8 cellular contexts compared by ENCODE assay signal in genomic region chr2:176270100-176270750, GRCh38. TPM values are rescaled to one million over a fixed set of nuclear protein-coding genes. Genes with fewer than 3 reads are reported as not detected.
DNase-seq lines count a peak whose midpoint lies in the region; ATAC-seq, FAIRE-seq and TF ChIP-seq lines count a peak whose summit lies in the region.

No MANE protein-coding gene starts in this region.

- no peak for TF ChIP-seq RAD21 in GM12878 (IDR thresholded peaks at IDR 0.05; ENCODE audit: insufficient read depth, low read depth, low read length)

- H3K27me3 ChIP-seq in GM12878 (replicated peaks in 1 of 2; ENCODE audit: control insufficient read depth in 2 of 2, insufficient read depth in 2 of 2, low read length in 1 of 2) (no peaks in the 10 kb centered on the region), lung (ENCODE audit: control insufficient read depth, insufficient read depth) (no peaks in the 10 kb centered on the region), aorta (ENCODE audit: control insufficient read depth in 1 of 2, insufficient read depth in 2 of 2, low read length in 1 of 2) (no peaks in the 10 kb centered on the region)

- FAIRE-seq in GM12878 (lab: Jason Lieb, UNC): no peak

- TF ChIP-seq POLR2A in GM12878 (IDR thresholded peaks at IDR 0.05; ENCODE audit: low read depth, low read length): no peak

- TF ChIP-seq CTCF in GM12878 (IDR thresholded peaks at IDR 0.05 in 2 of 3, conservative IDR thresholded peaks at IDR 0.05 in 1 of 3; ENCODE audit: control insufficient read depth in 2 of 3, extremely low read depth in 1 of 3, insufficient read depth in 1 of 3, low read depth in 3 of 3, low read length in 3 of 3) (no peak), lung (IDR thresholded peaks at IDR 0.05; ENCODE audit: control extremely low read depth, extremely low read depth) (no peak)

- H3K36me3 ChIP-seq in GM12878 (ENCODE audit: control insufficient read depth in 2 of 2, insufficient read depth in 2 of 2, low read length in 1 of 2) (no peaks in the 10 kb centered on the region; a peak in 1 of 4 replicates), lung (ENCODE audit: control insufficient read depth in 2 of 2, insufficient read depth in 2 of 2, low read length in 2 of 2) (no peaks in the 10 kb centered on the region), aorta (ENCODE audit: control insufficient read depth in 1 of 2, insufficient read depth in 2 of 2, low read length in 1 of 2) (no peaks in the 10 kb centered on the region)

- peaks cover 36% of the 10 kb centered on the region for H3K79me2 ChIP-seq in GM12878 (ENCODE audit: control insufficient read depth, insufficient read depth, low read length)

- intact Hi-C loops in GM12878 (cut with micrococcal nuclease; ENCODE audit: unreplicated experiment): loop anchor here (10.0 kb wide), 1 partner anchor 185 kb away; no protein-coding TSS in a partner anchor
- intact Hi-C loops in aorta (cut with DNase I): loop anchor here in 1 of 2 donors (10.0 kb wide), 2 partner anchors 185 to 275 kb away; no protein-coding TSS in a partner anchor

- no peaks in the 10 kb centered on the region for H3K27me3 Mint-ChIP-seq in stimulated activated naive CD8-positive, alpha-beta T cell treated with anti-CD3 and anti-CD28 coated beads, Interleukin-15, Interleukin-2, amounts not matched to agents 100 ng/mL and 50 ng/mL, for 24 hours

- H3K4me3 ChIP-seq in GM12878 (peak overlapping the region; percentile 91), lung (peak overlapping the region; percentile 92), aorta (ENCODE audit: low read length in 2 of 2) (peak overlapping the region; percentile 44 to 88)

- H3K27ac ChIP-seq in GM12878 (ENCODE audit: control insufficient read depth, insufficient read depth) (peak overlapping the region; percentile 81), lung (ENCODE audit: low read depth in 1 of 2, low read length in 1 of 2) (peak overlapping the region in 1 of 2 donors; percentile 92), aorta (ENCODE audit: low read depth in 1 of 2, low read length in 2 of 2) (no peak overlapping the region)

- H3K36me3 Mint-ChIP-seq in stimulated activated naive CD8-positive, alpha-beta T cell treated with anti-CD3 and anti-CD28 coated beads, Interleukin-15, Interleukin-2, amounts not matched to agents 100 ng/mL and 50 ng/mL, for 24 hours (ENCODE audit: low read depth): peaks cover 14% of the 10 kb centered on the region

- 34% methylated on average over 18 of the region's 18 CpGs for WGBS in GM12878 (ENCODE audit: insufficient coverage, insufficient replicate concordance, low lambda C conversion rate, missing lambda C conversion rate)
- 44 to 48% methylated on average over 18 of the region's 18 CpGs for WGBS in lung, 2 donors
- 53% methylated on average over 18 of the region's 18 CpGs for WGBS in aorta, 2 donors

- H3K9me3 ChIP-seq in GM12878 (replicated peaks; ENCODE audit: control insufficient read depth, insufficient read depth, low read length) (no peaks in the 10 kb centered on the region), lung (ENCODE audit: control insufficient read depth in 2 of 2, insufficient read depth in 1 of 2, low read length in 1 of 2) (no peaks in the 10 kb centered on the region), aorta (ENCODE audit: control insufficient read depth, low read length) (no peaks in the 10 kb centered on the region)

- TF ChIP-seq EP300 in GM12878 (IDR thresholded peaks at IDR 0.05; ENCODE audit: borderline replicate concordance in 1 of 2, control insufficient read depth in 1 of 2, low read depth in 2 of 2, low read length in 2 of 2): no peak

- BruUV-seq in GM12878 (replicated peaks; lab: Mats Ljungman, UMichigan): no TSS peak

- POLR2A ChIA-PET in GM12878 (lab: Charles Lee): interaction anchor here (0.9 kb wide), 1 partner anchor 23 kb away, joined by 8 read pairs; no protein-coding TSS in a partner anchor

- H3K4me2 ChIP-seq in GM12878 (ENCODE audit: control insufficient read depth, insufficient read depth): peak overlapping the region; percentile 83

- RAD21 ChIA-PET in GM12878 (lab: Charles Lee; ENCODE audit: unreplicated experiment): interaction anchor here (2.0 kb wide), 1 partner anchor 185 kb away, joined by 8 read pairs; no protein-coding TSS in a partner anchor

- ATAC-seq in stimulated activated naive CD8-positive, alpha-beta T cell treated with anti-CD3 and anti-CD28 coated beads, Interleukin-15, Interleukin-2, amounts not matched to agents 100 U/mL and 50 U/mL, for 24 hours: no peak
- ATAC-seq in GM12878 (no peak), lung (ENCODE audit: insufficient read depth, low FRiP score) (no peak), aorta (ENCODE audit: low FRiP score) (no peak), GM19395 (IDR thresholded peaks at IDR 0.05; ENCODE audit: unreplicated experiment) (no peak), GM18861 (IDR thresholded peaks at IDR 0.05; ENCODE audit: unreplicated experiment) (no peak), HG02884 (IDR thresholded peaks at IDR 0.05; ENCODE audit: unreplicated experiment) (no peak)

- H3K4me3 Mint-ChIP-seq in stimulated activated naive CD8-positive, alpha-beta T cell treated with anti-CD3 and anti-CD28 coated beads, Interleukin-15, Interleukin-2, amounts not matched to agents 100 ng/mL and 50 ng/mL, for 24 hours: peak overlapping the region; percentile 97

- no peak for DNase-seq in stimulated activated naive CD8-positive, alpha-beta T cell treated with anti-CD3 and anti-CD28 coated beads, Interleukin-15, Interleukin-2, amounts not matched to agents 100 U/mL and 50 U/mL, for 24 hours
- DNase-seq in GM12878 (ENCODE audit: low read depth, low spot score): no peak
- no peak for DNase-seq in lung (ENCODE audit: low spot score)
- no peak for DNase-seq in aorta

- SMC1A ChIA-PET in GM12878 (lab: Charles Lee; ENCODE audit: uncharacterized antibody, unreplicated experiment): interaction anchor here (0.6 to 1.4 kb wide), 3 partner anchors 10 to 24 kb away, joined by 3 read pairs; no protein-coding TSS in a partner anchor

- no peaks in the 10 kb centered on the region for H3K9me3 Mint-ChIP-seq in stimulated activated naive CD8-positive, alpha-beta T cell treated with anti-CD3 and anti-CD28 coated beads, Interleukin-15, Interleukin-2, amounts not matched to agents 100 ng/mL and 50 ng/mL, for 24 hours

- H4K20me1 ChIP-seq in GM12878 (ENCODE audit: control insufficient read depth, insufficient read depth): no peaks in the 10 kb centered on the region

- peak overlapping the region; percentile 95 for H2AFZ ChIP-seq in GM12878 (ENCODE audit: control insufficient read depth, low read depth, low read length)

- peak overlapping the region; percentile 93 for H3K9ac ChIP-seq in GM12878 (ENCODE audit: control insufficient read depth, insufficient read depth, low read length)

- CTCF ChIA-PET in GM12878 (lab: Yijun Ruan, JAX): interaction anchor here (0.7 to 1.9 kb wide), 2 partner anchors 185 to 284 kb away, joined by 4 read pairs; no protein-coding TSS in a partner anchor

- peak overlapping the region; percentile 94 for H3K27ac Mint-ChIP-seq in stimulated activated naive CD8-positive, alpha-beta T cell treated with anti-CD3 and anti-CD28 coated beads, Interleukin-15, Interleukin-2, amounts not matched to agents 100 ng/mL and 50 ng/mL, for 24 hours

- H3K4me1 ChIP-seq in GM12878 (ENCODE audit: control insufficient read depth, insufficient read depth, low read length) (no peaks in the 10 kb centered on the region), lung (ENCODE audit: control insufficient read depth in 2 of 2, insufficient read depth in 2 of 2, low read length in 2 of 2) (peaks cover 0 to 3% of the 10 kb centered on the region in 2 donors), aorta (ENCODE audit: control insufficient read depth in 1 of 2, insufficient read depth in 2 of 2, low read length in 2 of 2) (peaks cover 0 to 2% of the 10 kb centered on the region in 2 donors)

- in situ Hi-C loops in GM12878 (cut with MboI): no loop called here

- H3K4me1 Mint-ChIP-seq in stimulated activated naive CD8-positive, alpha-beta T cell treated with anti-CD3 and anti-CD28 coated beads, Interleukin-15, Interleukin-2, amounts not matched to agents 100 ng/mL and 50 ng/mL, for 24 hours (ENCODE audit: low read depth): peaks cover 25% of the 10 kb centered on the region

TF ChIP-seq in GM12878, 131 proteins besides CTCF, POLR2A, EP300 and RAD21 (continues in another document):
- peak; percentile 21; the same call in 1 of the 2 replicates for TF ChIP-seq ZBED1 (IDR thresholded peaks at IDR 0.05; ENCODE audit: borderline replicate concordance)
- TF ChIP-seq RUNX3 (IDR thresholded peaks at IDR 0.05; ENCODE audit: low read length): peak; percentile 46; the same call in 1 of the 2 replicates
- peak; percentile 84 for TF ChIP-seq MLLT1 (IDR thresholded peaks at IDR 0.05)
- TF ChIP-seq JUNB (IDR thresholded peaks at IDR 0.05): peak; percentile 52

RNA-seq across cellular contexts. Expression of gene MTX2, which starts 1.0 kb away (rescaled TPM):
- total RNA-seq in GM12878 (2013; cell fraction: nucleolus; rRNA removed): 11.1 and 12.2 TPM in 2 replicates
- total RNA-seq in GM12878 (2014; rRNA removed) (52.5 and 65.9 TPM in 2 replicates), GM12878 (2014; rRNA removed; fragmentation: Illumina TruSeq; extraction: Trizol) (34.8 and 36.7 TPM in 2 replicates), GM12878 (2021) (26.8 and 29.0 TPM in 2 replicates), lung (10 to 100 TPM; 20.2 to 27.7 TPM), aorta (10 to 100 TPM; 18.0 to 18.5 TPM)
- polyA plus RNA-seq in GM12878 (2011; ENCODE audit: low read depth): 19.8 TPM
- polyA plus RNA-seq in GM12878 (2011; rRNA removed) (61.2 and 88.5 TPM in 2 replicates), GM12878 (2014; fragmentation: Illumina TruSeq; extraction: Trizol) (63.4 and 68.1 TPM in 2 replicates), GM12878 (2014; fragmentation: Nextera tagmentation; extraction: Ambion mirVana) (10 to 100 TPM; 15.7 to 36.8 TPM), GM12878 (2014; rRNA removed) (44.8 and 48.7 TPM in 2 replicates), GM12878 (2016; fragmentation: Nextera tagmentation; extraction: Ambion mirVana) (10 to 100 TPM; 64.8 to 78.1 TPM), lung (10 to 100 TPM; 27.8 to 42.1 TPM), aorta (10 to 100 TPM; 26.5 to 31.3 TPM)
- polyA plus RNA-seq in GM12878 (2011; cell fraction: cytosol; rRNA removed): 25.4 and 28.2 TPM in 2 replicates
- 25.1 and 32.8 TPM in 2 replicates for polyA plus RNA-seq in GM12878 (2011; cell fraction: nucleus; rRNA removed)
- polyA plus RNA-seq in GM12878 (2012): 27.5 and 36.5 TPM in 2 replicates
- polyA minus RNA-seq in GM12878 (2011; rRNA and poly(A)+ RNA removed): 22.2 and 29.7 TPM in 2 replicates
- polyA minus RNA-seq in GM12878 (2011; cell fraction: cytosol; rRNA and poly(A)+ RNA removed): 8.7 and 10.7 TPM in 2 replicates
- polyA minus RNA-seq in GM12878 (2011; cell fraction: nucleus; rRNA and poly(A)+ RNA removed): 13.5 and 21.1 TPM in 2 replicates
